9 cellular contexts compared by ENCODE assay signal in genomic region chr2:64114912-64115277, GRCh38. TPM values are rescaled to one million over a fixed set of nuclear protein-coding genes. Genes with fewer than 3 reads are reported as not detected.
DNase-seq lines count a peak whose midpoint lies in the region; ATAC-seq and TF ChIP-seq lines count a peak whose summit lies in the region.
"Had no signal": no experiment of that assay in that cellular context is flagged by ENCODE, and none has a peak within 500 bp of the region (broad histone marks: within the 10 kb centered on the region; RNA-seq: fewer than 3 reads in every experiment).

No MANE protein-coding gene starts in this region.

- ATAC-seq in GM18511 (IDR thresholded peaks at IDR 0.05; ENCODE audit: unreplicated experiment) (peak; percentile 61), GM21619 (IDR thresholded peaks at IDR 0.05; ENCODE audit: unreplicated experiment) (peak; percentile 52), HG03457 (IDR thresholded peaks at IDR 0.05; ENCODE audit: unreplicated experiment) (no peak), HG03139 (IDR thresholded peaks at IDR 0.05; ENCODE audit: unreplicated experiment) (no peak)
- ATAC-seq in naive thymus-derived CD8-positive, alpha-beta T cell = peak in 1 of 2 donors; percentile 11

- 0 out of 2 replicates have a peak, but pooled peaks cover 11% of the 10 kb centered on the region for H3F3A ChIP-seq in PC-9 (ENCODE audit: insufficient read depth, low read depth)

- POLR2A ChIA-PET in PC-9 (lab: Charles Lee; ENCODE audit: unreplicated experiment) = no interaction called here
- POLR2A ChIA-PET in naive thymus-derived CD8-positive, alpha-beta T cell (lab: Charles Lee) = no interaction called here

- no peaks in the 10 kb centered on the region for H3K36me3 ChIP-seq in PC-9 (ENCODE audit: low read depth)

- intact Hi-C loops in PC-9 (cut with micrococcal nuclease; ENCODE audit: unreplicated experiment) = loop anchor here (1.0 kb wide), 1 partner anchor 162 kb away; no protein-coding TSS in a partner anchor

- H3K4me1 Mint-ChIP-seq in naive thymus-derived CD8-positive, alpha-beta T cell = peaks cover 8 to 79% (median 57%) of the 10 kb centered on the region in 4 donors

- H3K27ac ChIP-seq in PC-9 = peak overlapping the region; percentile 62

- peak overlapping the region in 6 of 10 donors; percentile 1 to 71 (median 56) for H3K4me3 Mint-ChIP-seq in naive thymus-derived CD8-positive, alpha-beta T cell

- H3K4me1 ChIP-seq in PC-9 (replicated peaks; ENCODE audit: insufficient read depth) = peaks cover 25% of the 10 kb centered on the region

- CTCF ChIA-PET in PC-9 (lab: Charles Lee) = no interaction called here

- H3K36me3 Mint-ChIP-seq in naive thymus-derived CD8-positive, alpha-beta T cell = no peaks in the 10 kb centered on the region

- DNase-seq in PC-9 (no peak), LoVo (ENCODE audit: low spot score) (no peak), medulla oblongata (ENCODE audit: extremely low spot score) (no peak)
- no peak for DNase-seq in naive thymus-derived CD8-positive, alpha-beta T cell
- DNase-seq: EL had no signal

- no peak overlapping the region for H3K4me3 ChIP-seq in PC-9

- H3K4me2 ChIP-seq in PC-9 = no peak overlapping the region

- H3K27me3 Mint-ChIP-seq in naive thymus-derived CD8-positive, alpha-beta T cell = no peaks in the 10 kb centered on the region

- H3K27me3 ChIP-seq in PC-9 (ENCODE audit: insufficient read depth, low read depth) = no peaks in the 10 kb centered on the region

- peak overlapping the region in 7 of 10 donors; percentile 6 to 74 (median 12) for H3K27ac Mint-ChIP-seq in naive thymus-derived CD8-positive, alpha-beta T cell

- no peaks in the 10 kb centered on the region for H3K9me2 ChIP-seq in PC-9 (ENCODE audit: insufficient read depth)

- no peaks in the 10 kb centered on the region for H4K20me1 ChIP-seq in PC-9 (ENCODE audit: insufficient read depth)

- no peak for TF ChIP-seq CTCF in PC-9 (conservative IDR thresholded peaks at IDR 0.05)

- no peak overlapping the region for H2AFZ ChIP-seq in PC-9

- no peaks in the 10 kb centered on the region for H3K9me3 ChIP-seq in PC-9 (ENCODE audit: insufficient read depth, low read depth)

- no peaks in the 10 kb centered on the region for H3K9me3 Mint-ChIP-seq in naive thymus-derived CD8-positive, alpha-beta T cell

- no TSS peak for BruUV-seq in PC-9 (replicated peaks; lab: Mats Ljungman, UMichigan)

- H3K79me2 ChIP-seq in PC-9 (ENCODE audit: low read depth) = peaks cover 6% of the 10 kb centered on the region; the same call in 1 of the 2 replicates

RNA-seq across cellular contexts. Expression of gene PELI1, which starts 29.3 kb away (rescaled TPM):
- 32.6 and 33.1 TPM in 2 replicates for total RNA-seq in PC-9 (2021)
- 10 to 100 TPM; 26.9 to 27.8 TPM for total RNA-seq in naive thymus-derived CD8-positive, alpha-beta T cell
- 1 to 10 TPM; 4.7 to 5.8 (median 5.3) TPM for polyA plus RNA-seq in naive thymus-derived CD8-positive, alpha-beta T cell

Comparison
In these comparisons a context has a peak if more than half of its experiments do, and no peak if none do; other contexts are left out.
1. ATAC-seq: peak in GM18511 (single experiment) and GM21619 (single experiment); none in HG03457 (single experiment) and HG03139 (single experiment).